Comparison of ENCODE assay signal across 8 cellular contexts in genomic region chr16:66935319-66936011, GRCh38. TPM values are rescaled to one million over a fixed set of nuclear protein-coding genes. Genes with fewer than 3 reads are reported as not detected.
DNase-seq lines count a peak whose midpoint lies in the region; ATAC-seq, FAIRE-seq and TF ChIP-seq lines count a peak whose summit lies in the region.

CES2 (plus strand) TSS chr16:66935516; CDS start chr16:66935636, 120 bp downstream.

- no peaks in the 10 kb centered on the region for H3K27me3 Mint-ChIP-seq in effector memory CD8-positive, alpha-beta T cell
- H3K27me3 Mint-ChIP-seq in memory B cell, result no peaks in the 10 kb centered on the region

- peak within 1 kb of the TSS; percentile 98 for H3K27ac Mint-ChIP-seq in effector memory CD8-positive, alpha-beta T cell
- peak within 1 kb of the TSS; percentile 98 for H3K27ac Mint-ChIP-seq in memory B cell

- H3K36me3 ChIP-seq in transverse colon, result peaks cover 0 to 3% (median 1%) of the 10 kb centered on the region in 4 donors

- WGBS in transverse colon (ENCODE audit: low coverage in 1 of 2), 2 donors, result 6 to 26% methylated on average over 12 to 44 of the region's 44 CpGs

- H3K9me3 ChIP-seq in transverse colon, result no peaks in the 10 kb centered on the region

- H3K4me1 Mint-ChIP-seq in effector memory CD8-positive, alpha-beta T cell (ENCODE audit: low read depth in 2 of 2), result peaks cover 46 to 57% of the 10 kb centered on the region in 2 donors
- peaks cover 43% of the 10 kb centered on the region for H3K4me1 Mint-ChIP-seq in memory B cell

- FAIRE-seq in RCC 7860 (lab: Jason Lieb, UNC), result peak; percentile 50

- H3K4me3 ChIP-seq in transverse colon, result peak within 1 kb of the TSS; percentile 84 to 99 (median 91)

- no peak for TF ChIP-seq CTCF in transverse colon (IDR thresholded peaks at IDR 0.05)

- peaks cover 17 to 52% (median 43%) of the 10 kb centered on the region in 4 donors for H3K4me1 ChIP-seq in transverse colon

- no peaks in the 10 kb centered on the region for H3K9me3 Mint-ChIP-seq in effector memory CD8-positive, alpha-beta T cell
- no peaks in the 10 kb centered on the region for H3K9me3 Mint-ChIP-seq in memory B cell

- DNase-seq in G401 (ENCODE audit: low spot score) (peak; percentile 14), RCC 7860 (ENCODE audit: low spot score) (peak; percentile 59), memory B cell (ENCODE audit: low spot score in 2 of 2) (no peak), transverse colon (peak; percentile 93), HCEC 1CT (no peak)
- DNase-seq in effector memory CD8-positive, alpha-beta T cell, result no peak

- in situ Hi-C loops in G401 (cut with HindIII; ENCODE audit: low sequenced_read_pairs), result no loop called here
- in situ Hi-C loops in transverse colon (cut with MboI; ENCODE audit: low pct_ligation_motif_present in 1 of 4, low pct_unique_long_range_greater_than_20kb in 1 of 4, low sequenced_read_pairs in 3 of 4), result no loop called here

- no peak for ATAC-seq in effector memory CD8-positive, alpha-beta T cell (replicated peaks)
- no peak for ATAC-seq in memory B cell (ENCODE audit: low read depth)
- no peak for ATAC-seq in GM21447 (IDR thresholded peaks at IDR 0.05; ENCODE audit: unreplicated experiment)
- ATAC-seq in HG02623 (IDR thresholded peaks at IDR 0.05; ENCODE audit: unreplicated experiment), result no peak

- intact Hi-C loops in transverse colon (cut with DNase I; ENCODE audit: low total_unique reads), result no loop called here

- no peak for TF ChIP-seq EP300 in transverse colon (IDR thresholded peaks at IDR 0.05; ENCODE audit: low read depth)

- peak within 1 kb of the TSS; percentile 99 to 100 for H3K4me3 Mint-ChIP-seq in effector memory CD8-positive, alpha-beta T cell
- H3K4me3 Mint-ChIP-seq in memory B cell, result peak within 1 kb of the TSS; percentile 98

- peaks cover 36% of the 10 kb centered on the region for H3K36me3 Mint-ChIP-seq in effector memory CD8-positive, alpha-beta T cell (ENCODE audit: insufficient read depth)
- peaks cover 12% of the 10 kb centered on the region for H3K36me3 Mint-ChIP-seq in memory B cell

- H3K27ac ChIP-seq in transverse colon, result peak within 1 kb of the TSS; percentile 93 to 97 (median 96)

- no peaks in the 10 kb centered on the region for H3K27me3 ChIP-seq in transverse colon

- TF ChIP-seq POLR2A in transverse colon (IDR thresholded peaks at IDR 0.05), result peak; percentile 98

RNA-seq across cellular contexts. Expression of gene CES2, which starts in this region (rescaled TPM):
- total RNA-seq in G401 (2014; rRNA removed; shearing (Covaris generic)), result 41.2 and 45.0 TPM in 2 replicates
- total RNA-seq in transverse colon, result 1,000 to 10,000 TPM in 2 of 4 donors, 100 to 1,000 TPM in 2; 462 to 1,338 (median 921) TPM

Comparison
In these comparisons a context has a peak if more than half of its experiments do, and no peak if none do; other contexts are left out.
1. RNA of gene CES2 (total RNA-seq): 462 to 1,338 TPM in transverse colon; 41.2 to 45.0 TPM in G401; every median in the first group is over 10 times any median in the second.
2. DNase-seq: peak in G401 (single experiment), RCC 7860 (single experiment) and transverse colon (single experiment); none in effector memory CD8-positive, alpha-beta T cell (0 of 3), memory B cell (0 of 2) and HCEC 1CT (single experiment).